ENCODE assay signal across 37 cellular contexts in the genomic region with DNA sequence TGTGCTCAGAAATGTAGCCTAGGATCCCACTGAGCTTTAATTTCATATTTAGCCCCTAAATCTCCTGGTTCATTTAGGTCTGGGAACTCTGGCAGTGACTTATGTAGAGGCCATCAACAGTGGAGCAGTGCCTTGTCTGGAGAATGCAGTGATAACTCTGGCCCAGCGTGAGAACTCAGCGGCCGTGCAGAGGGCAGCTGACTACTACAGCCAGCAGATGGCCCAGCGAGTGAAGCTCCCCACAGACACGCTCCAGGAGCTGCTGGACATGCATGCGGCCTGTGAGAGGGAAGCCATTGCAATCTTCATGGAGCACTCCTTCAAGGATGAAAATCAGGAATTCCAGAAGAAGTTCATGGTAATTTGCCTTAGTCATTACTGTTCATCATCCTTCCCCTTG. TPM values are rescaled to one million over a fixed set of nuclear protein-coding genes. Genes with fewer than 3 reads are reported as not detected.
"Had no signal": no experiment of that assay in that cellular context is flagged by ENCODE, and none has a peak within 500 bp of the region (broad histone marks: within the 10 kb centered on the region; RNA-seq: fewer than 3 reads in every experiment).

No MANE protein-coding gene starts in this region.

- H3K9me3 ChIP-seq: gastrocnemius medialis, pancreas, prostate gland, sigmoid colon, upper lobe of left lung, vagina had no signal

- H3K4me3 ChIP-seq: coronary artery, dorsolateral prefrontal cortex, gastrocnemius medialis, hepatocyte, pancreas, prostate gland, sigmoid colon, upper lobe of left lung, vagina had no signal

- H3K27ac ChIP-seq: brain microvascular endothelial cell, coronary artery, dorsolateral prefrontal cortex, gastrocnemius medialis, hepatocyte, pancreas, prostate gland, sigmoid colon, upper lobe of left lung, vagina, VCaP had no signal

- H3K27me3 ChIP-seq: brain microvascular endothelial cell, dorsolateral prefrontal cortex, gastrocnemius medialis, hepatocyte, pancreas, sigmoid colon, upper lobe of left lung, vagina had no signal

- DNase-seq: activated CD4-positive, alpha-beta memory T cell treated with anti-CD3 and anti-CD28 coated beads for 36 hours; activated CD4-positive, alpha-beta T cell treated with anti-CD3 and anti-CD28 coated beads, Interleukin-2, amount 10 ng/mL, durations not matched to agents 24 days and 14 days; activated CD4-positive, CD25-positive, alpha-beta regulatory T cell treated with anti-CD3 and anti-CD28 coated beads, Interleukin-2, amount 50 U/mL, for 72 hours; activated CD8-positive, alpha-beta memory T cell treated with anti-CD3 and anti-CD28 coated beads, Interleukin-2, amount 50 U/mL, for 4 hours; activated gamma-delta T cell; activated naive CD4-positive, alpha-beta T cell treated with anti-CD3 and anti-CD28 coated beads, Interleukin-2, amount 10 ng/mL, durations not matched to agents 7 days and 5 days; activated naive CD8-positive, alpha-beta T cell treated with anti-CD3 and anti-CD28 coated beads, Interleukin-2, amount 10 ng/mL, durations not matched to agents 7 days and 5 days; activated T-cell treated with anti-CD3 and anti-CD28 coated beads, Interleukin-2, amount 50 U/mL, for 1 hour; brain microvascular endothelial cell; dorsolateral prefrontal cortex; effector memory CD4-positive, alpha-beta T cell; erythroblast; gastrocnemius medialis; immature natural killer cell; kidney; left colon; naive thymus-derived CD8-positive, alpha-beta T cell; nucleus accumbens; pancreas; retina; sigmoid colon; small intestine; stimulated activated CD4-positive, alpha-beta T cell treated with anti-CD3 and anti-CD28 coated beads, Interleukin-1b, Interleukin-23, amount 100 ng/mL, for 48 hours; stimulated activated CD4-positive, alpha-beta T cell treated with anti-CD3 and anti-CD28 coated beads, Interleukin-4, amount 100 ng/mL, for 4 hours; stimulated activated CD8-positive, alpha-beta memory T cell treated with anti-CD3 and anti-CD28 coated beads, Interleukin-4, amount 100 ng/mL, for 48 hours; stimulated activated naive CD8-positive, alpha-beta T cell treated with anti-CD3 and anti-CD28 coated beads, Interleukin-15, amount 100 ng/mL, for 72 hours; substantia nigra; T-helper 9 cell had no signal

- ATAC-seq: gastrocnemius medialis; left colon; naive thymus-derived CD8-positive, alpha-beta T cell; pancreas; stimulated activated memory B cell treated with anti-CD40 and anti-IgM and Interleukin-4, amounts not matched to agents 10 μg/mL and 1 μg/mL and 100 μg/mL, for 72 hours; stimulated activated naive CD8-positive, alpha-beta T cell treated with anti-CD3 and anti-CD28 coated beads, Interleukin-15, amount 100 ng/mL, for 72 hours had no signal

- H3K36me3 ChIP-seq: brain microvascular endothelial cell, gastrocnemius medialis, pancreas, prostate gland, sigmoid colon, upper lobe of left lung, vagina had no signal

- H3K4me1 ChIP-seq: gastrocnemius medialis, prostate gland, sigmoid colon, upper lobe of left lung, vagina had no signal

RNA-seq across cellular contexts. Expression of a gene that starts 17.8 kb away (rescaled TPM):
- total RNA-seq: cardiac septum, gastrocnemius medialis, kidney, left colon, neural crest cell, prostate gland, sigmoid colon had no signal
